Comparison of ENCODE assay signal across 8 cellular contexts in genomic region chr11:61695917-61696316, GRCh38. TPM values are rescaled to one million over a fixed set of nuclear protein-coding genes. Genes with fewer than 3 reads are reported as not detected.
A peak's percentile ranks its signal among the peaks of the same experiment; 100 is the strongest.
DNase-seq lines count a peak whose midpoint lies in the region; ATAC-seq and TF ChIP-seq lines count a peak whose summit lies in the region.

No MANE protein-coding gene starts in this region.

- peaks cover 27% of the 10 kb centered on the region for H3K4me1 Mint-ChIP-seq in activated CD4-positive, alpha-beta T cell treated with anti-CD3 and anti-CD28 coated beads for 36 hours

- H3K4me3 Mint-ChIP-seq in activated CD4-positive, alpha-beta T cell treated with anti-CD3 and anti-CD28 coated beads for 36 hours, result peak overlapping the region; percentile 21

- peak; percentile 69 for ATAC-seq in HG03457 (IDR thresholded peaks at IDR 0.05; ENCODE audit: unreplicated experiment)
- ATAC-seq in activated CD4-positive, alpha-beta T cell treated with anti-CD3 and anti-CD28 coated beads for 36 hours, result peak; percentile 100

- no peak for TF ChIP-seq POLR2A in lower leg skin (IDR thresholded peaks at IDR 0.05)

- no peaks in the 10 kb centered on the region for H3K9me3 Mint-ChIP-seq in activated CD4-positive, alpha-beta T cell treated with anti-CD3 and anti-CD28 coated beads for 36 hours (ENCODE audit: low read depth)

- CTCF ChIA-PET in activated CD4-positive, alpha-beta T cell treated with anti-CD3 and anti-CD28 coated beads for 36 hours (lab: Charles Lee), result no interaction called here

- WGBS in lower leg skin, 2 donors, result 0% methylated on average over 3 to 4 of the region's 17 CpGs

- POLR2A ChIA-PET in activated CD4-positive, alpha-beta T cell treated with anti-CD3 and anti-CD28 coated beads for 36 hours (lab: Charles Lee), result no interaction called here

- no peak for TF ChIP-seq CTCF in GM06990 (IDR thresholded peaks at IDR 0.05; ENCODE audit: insufficient read depth, low read length, poor library complexity, severe bottlenecking)
- TF ChIP-seq CTCF in cardiac fibroblast (IDR thresholded peaks at IDR 0.05; ENCODE audit: low read depth, low read length), result no peak
- TF ChIP-seq CTCF in lower leg skin (IDR thresholded peaks at IDR 0.05), result no peak

- H3K4me3 ChIP-seq in GM06990 (replicated peaks; ENCODE audit: low read depth, low read length) (no peak overlapping the region; the same call in 1 of the 2 replicates), cardiac fibroblast (replicated peaks in 1 of 2; ENCODE audit: low read depth in 2 of 2, low read length in 2 of 2) (no peak overlapping the region), lower leg skin (ENCODE audit: low read depth, poor library complexity, severe bottlenecking) (no peak overlapping the region)

- no peaks in the 10 kb centered on the region for H3K27me3 Mint-ChIP-seq in activated CD4-positive, alpha-beta T cell treated with anti-CD3 and anti-CD28 coated beads for 36 hours

- intact Hi-C loops in activated CD4-positive, alpha-beta T cell treated with anti-CD3 and anti-CD28 coated beads for 36 hours (cut with DNase I, micrococcal nuclease), result loop anchor here (1.0 to 5.0 kb wide), 4 partner anchors 16 to 96 kb away; partner anchors contain the start of genes DAGLA (in 1 of the 2), FEN1 (in 1 of the 2) and TMEM258 (in 1 of the 2)
- intact Hi-C loops in lower leg skin (cut with DNase I; ENCODE audit: low total_unique reads), result no loop called here

- H3K27ac Mint-ChIP-seq in activated CD4-positive, alpha-beta T cell treated with anti-CD3 and anti-CD28 coated beads for 36 hours, result peak overlapping the region; percentile 86

- no peaks in the 10 kb centered on the region for H3K36me3 ChIP-seq in GM06990 (ENCODE audit: control insufficient read depth, insufficient read depth, low read length)

- H3K27me3 ChIP-seq in GM06990 (replicated peaks; ENCODE audit: control insufficient read depth, insufficient read depth, low read length), result no peaks in the 10 kb centered on the region; the same call in 1 of the 2 replicates

- DNase-seq in GM06990 (ENCODE audit: extremely low read depth, insufficient read length), result peak; percentile 54
- DNase-seq in activated CD4-positive, alpha-beta T cell treated with anti-CD3 and anti-CD28 coated beads for 36 hours, result peak; percentile 97
- DNase-seq in cardiac fibroblast (ENCODE audit: low read depth in 2 of 2), result peak; percentile 65 to 73
- peak; percentile 78 to 97 for DNase-seq in lower leg skin (ENCODE audit: low spot score in 2 of 2)
- peak; percentile 89 for DNase-seq in stimulated activated CD8-positive, alpha-beta memory T cell treated with anti-CD3 and anti-CD28 coated beads, Interleukin-12 subunit alpha, Interleukin-12 subunit beta, amount 100 ng/mL, for 4 hours (ENCODE audit: low read depth)
- no peak for DNase-seq in retina
- no peak for DNase-seq in inferior parietal cortex (ENCODE audit: extremely low spot score)

- H3K36me3 Mint-ChIP-seq in activated CD4-positive, alpha-beta T cell treated with anti-CD3 and anti-CD28 coated beads for 36 hours (ENCODE audit: low read depth), result no peaks in the 10 kb centered on the region

RNA-seq across cellular contexts. Expression of gene DAGLA, which starts 15.7 kb away (rescaled TPM):
- under 1 TPM; 0.09 to 0.14 TPM for total RNA-seq in activated CD4-positive, alpha-beta T cell treated with anti-CD3 and anti-CD28 coated beads for 36 hours
- total RNA-seq in lower leg skin, result 1 to 10 TPM in 2 of 4 donors, under 1 TPM in 2; 0.23 to 1.8 (median 0.79) TPM

RNA-seq across cellular contexts. Expression of gene MYRF, which starts 56.5 kb away (rescaled TPM):
- total RNA-seq in activated CD4-positive, alpha-beta T cell treated with anti-CD3 and anti-CD28 coated beads for 36 hours, result under 1 TPM; 0.25 to 0.57 TPM
- total RNA-seq in lower leg skin, result 1 to 10 TPM in 2 of 4 donors, under 1 TPM in 1, not detected in 1; 0.23 to 2.6 (median 1.4) TPM

Comparison
In these comparisons a context has a peak if more than half of its experiments do, and no peak if none do; other contexts are left out.
1. DNase-seq: peak in GM06990 (single experiment), activated CD4-positive, alpha-beta T cell treated with anti-CD3 and anti-CD28 coated beads for 36 hours (single experiment), cardiac fibroblast (2 of 2), lower leg skin (2 of 2) and stimulated activated CD8-positive, alpha-beta memory T cell treated with anti-CD3 and anti-CD28 coated beads, Interleukin-12 subunit alpha, Interleukin-12 subunit beta, amount 100 ng/mL, for 4 hours (single experiment); none in retina (single experiment) and inferior parietal cortex (single experiment).